In genomic region chr3:173396191-173397041, GRCh38 we compare ENCODE assay signal across 8 cellular contexts. TPM values are rescaled to one million over a fixed set of nuclear protein-coding genes. Genes with fewer than 3 reads are reported as not detected.
DNase-seq lines count a peak whose midpoint lies in the region; ATAC-seq and TF ChIP-seq lines count a peak whose summit lies in the region.

No MANE protein-coding gene starts in this region.

- in situ Hi-C loops in KBM-7 (cut with MboI; ENCODE audit: low pct_unique_long_range_greater_than_20kb, low sequenced_read_pairs): no loop called here

- peak overlapping the region; percentile 63 for H3K9ac ChIP-seq in skeletal muscle satellite cell (ENCODE audit: low read depth, low read length)

- no TSS peak for BruUV-seq in Caco-2 (replicated peaks; lab: Mats Ljungman, UMichigan)

- no peak overlapping the region for H3K27ac Mint-ChIP-seq in Caco-2 (ENCODE audit: unreplicated experiment)
- no peak overlapping the region for H3K27ac Mint-ChIP-seq in activated T-helper 17 cell treated with anti-CD3 and anti-CD28 coated beads, Interleukin-2, amount 50 U/mL, for 72 hours

- peak overlapping the region; percentile 100 for H3K4me2 ChIP-seq in skeletal muscle satellite cell (ENCODE audit: low read length)

- peaks cover 7% of the 10 kb centered on the region; the same call in 1 of the 2 replicates for H3K4me1 ChIP-seq in Caco-2
- peaks cover 7% of the 10 kb centered on the region for H3K4me1 ChIP-seq in skeletal muscle satellite cell (ENCODE audit: control insufficient read depth, insufficient read depth, low read length)

- H3K36me3 ChIP-seq in Caco-2 (ENCODE audit: control insufficient read depth, insufficient read depth, low read length) (no peaks in the 10 kb centered on the region), skeletal muscle satellite cell (ENCODE audit: insufficient read depth, low read length) (no peaks in the 10 kb centered on the region)

- H3K4me3 Mint-ChIP-seq in Caco-2 (ENCODE audit: unreplicated experiment): peak overlapping the region; percentile 79
- H3K4me3 Mint-ChIP-seq in activated T-helper 17 cell treated with anti-CD3 and anti-CD28 coated beads, Interleukin-2, amount 50 U/mL, for 72 hours: peak overlapping the region; percentile 68

- POLR2A ChIA-PET in Caco-2 (lab: Charles Lee): no interaction called here

- H3K9me3 ChIP-seq in Caco-2: no peaks in the 10 kb centered on the region
- H3K9me3 ChIP-seq in skeletal muscle satellite cell (replicated peaks; ENCODE audit: low read length): no peaks in the 10 kb centered on the region

- H3K27me3 Mint-ChIP-seq in Caco-2 (ENCODE audit: insufficient read depth, unreplicated experiment): peaks cover 36% of the 10 kb centered on the region
- H3K27me3 Mint-ChIP-seq in activated T-helper 17 cell treated with anti-CD3 and anti-CD28 coated beads, Interleukin-2, amount 50 U/mL, for 72 hours: peaks cover 60% of the 10 kb centered on the region

- H3K36me3 Mint-ChIP-seq in Caco-2 (ENCODE audit: insufficient read depth, unreplicated experiment): no peaks in the 10 kb centered on the region
- H3K36me3 Mint-ChIP-seq in activated T-helper 17 cell treated with anti-CD3 and anti-CD28 coated beads, Interleukin-2, amount 50 U/mL, for 72 hours (ENCODE audit: low read depth): peaks cover 7% of the 10 kb centered on the region

- no peak for DNase-seq in Caco-2
- DNase-seq in KBM-7: peak; percentile 6
- DNase-seq in NCI-H1930 (lab: John Stamatoyannopoulos, UW): no peak

- CTCF ChIA-PET in Caco-2 (lab: Charles Lee): no interaction called here

- H3K4me1 Mint-ChIP-seq in Caco-2 (ENCODE audit: low read depth, unreplicated experiment): peaks cover 18% of the 10 kb centered on the region
- peaks cover 11% of the 10 kb centered on the region for H3K4me1 Mint-ChIP-seq in activated T-helper 17 cell treated with anti-CD3 and anti-CD28 coated beads, Interleukin-2, amount 50 U/mL, for 72 hours

- H3K27me3 ChIP-seq in Caco-2 (replicated peaks; ENCODE audit: control insufficient read depth, insufficient read depth, low read length) (peaks cover 2% of the 10 kb centered on the region), skeletal muscle satellite cell (ENCODE audit: control insufficient read depth, insufficient read depth, low read length) (peaks cover 5% of the 10 kb centered on the region)

- no peaks in the 10 kb centered on the region for H3K9me3 Mint-ChIP-seq in Caco-2 (ENCODE audit: unreplicated experiment)
- no peaks in the 10 kb centered on the region for H3K9me3 Mint-ChIP-seq in activated T-helper 17 cell treated with anti-CD3 and anti-CD28 coated beads, Interleukin-2, amount 50 U/mL, for 72 hours

- TF ChIP-seq CTCF in Caco-2 (IDR thresholded peaks at IDR 0.05; ENCODE audit: insufficient read depth in 1 of 2, low read depth in 1 of 2, low read length in 1 of 2, severe bottlenecking in 1 of 2, unreplicated experiment in 1 of 2): no peak

- ATAC-seq in activated T-helper 17 cell treated with anti-CD3 and anti-CD28 coated beads, Interleukin-2, amount 50 U/mL, for 72 hours (replicated peaks): no peak
- no peak for ATAC-seq in HG03108 (IDR thresholded peaks at IDR 0.05; ENCODE audit: unreplicated experiment)
- ATAC-seq in HG03521 (IDR thresholded peaks at IDR 0.05; ENCODE audit: unreplicated experiment): no peak

- intact Hi-C loops in Caco-2 (cut with micrococcal nuclease; ENCODE audit: unreplicated experiment): no loop called here

- H3K4me3 ChIP-seq in Caco-2 (ENCODE audit: low read depth, low read length) (peak overlapping the region; percentile 58), iPS-11a (ENCODE audit: low read depth, low read length) (peak overlapping the region; percentile 77), skeletal muscle satellite cell (ENCODE audit: low read length) (peak overlapping the region; percentile 90)

RNA-seq across cellular contexts. Expression of gene NLGN1, which starts 1.1 kb away (rescaled TPM):
- total RNA-seq in Caco-2 (2022): not detected in 2 replicates
- total RNA-seq in activated T-helper 17 cell treated with anti-CD3 and anti-CD28 coated beads, Interleukin-2, amount 50 U/mL, for 72 hours: not detected
- 5.6 and 5.7 TPM in 2 replicates for total RNA-seq in skeletal muscle satellite cell (2012; rRNA removed)
